In the genomic region with DNA sequence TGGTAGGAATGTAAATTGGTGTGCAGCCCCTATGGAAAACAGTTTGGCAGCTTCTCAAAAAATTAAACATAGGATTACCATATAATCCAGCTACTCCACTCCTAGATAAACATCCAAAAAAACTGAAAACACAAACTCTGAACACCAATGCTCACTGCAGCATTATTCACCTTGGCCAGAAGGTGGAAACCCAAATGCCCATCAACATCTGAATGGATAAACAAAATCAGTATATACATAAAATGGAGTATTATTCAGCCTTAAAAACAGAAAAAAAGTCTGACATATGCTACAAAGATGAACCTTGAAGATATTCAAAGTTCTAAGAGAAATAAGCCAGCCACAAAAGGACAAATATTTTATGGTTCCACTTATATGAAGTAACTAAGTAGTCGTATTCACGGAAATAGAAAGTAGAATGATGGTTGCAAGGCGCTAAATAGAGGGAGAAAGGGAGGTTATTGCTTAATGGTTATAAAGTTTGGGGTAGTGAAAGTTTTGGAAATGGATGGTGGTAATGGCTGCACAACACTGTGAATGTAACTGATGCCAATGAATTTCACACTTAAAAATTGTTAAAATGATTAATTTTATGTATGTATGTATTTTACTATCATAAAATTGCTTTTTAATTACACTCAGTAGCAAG, we compare ENCODE assay signal across 14 cellular contexts. TPM values are rescaled to one million over a fixed set of nuclear protein-coding genes. Genes with fewer than 3 reads are reported as not detected.
DNase-seq lines count a peak whose midpoint lies in the region; ATAC-seq and TF ChIP-seq lines count a peak whose summit lies in the region.
"Had no signal": no experiment of that assay in that cellular context is flagged by ENCODE, and none has a peak within 500 bp of the region (broad histone marks: within the 10 kb centered on the region; RNA-seq: fewer than 3 reads in every experiment).

No MANE protein-coding gene starts in this region.

- H3K27me3 ChIP-seq in MM.1S (replicated peaks; ENCODE audit: insufficient read depth, low read length) (no peaks in the 10 kb centered on the region), psoas muscle (ENCODE audit: insufficient read depth in 3 of 3, low read length in 2 of 3) (no peaks in the 10 kb centered on the region)
- H3K27me3 ChIP-seq: body of pancreas, uterus had no signal

- H4K20me1 ChIP-seq in MM.1S (ENCODE audit: insufficient read depth, low read length) = no peaks in the 10 kb centered on the region

- no peaks in the 10 kb centered on the region for H3K4me1 ChIP-seq in MM.1S (ENCODE audit: low read length)
- peaks cover 31% of the 10 kb centered on the region for H3K4me1 ChIP-seq in psoas muscle
- H3K4me1 ChIP-seq: uterus had no signal

- no peak overlapping the region for H3K27ac ChIP-seq in MM.1S (ENCODE audit: low read length)
- H3K27ac ChIP-seq in psoas muscle = no peak overlapping the region
- H3K27ac ChIP-seq: body of pancreas, uterus had no signal

- H3F3A ChIP-seq in MM.1S (ENCODE audit: insufficient read depth, low read length) = 0 out of 2 replicates have a peak, but pooled peaks cover 6% of the 10 kb centered on the region

- no peak overlapping the region for H3K9ac ChIP-seq in MM.1S (ENCODE audit: low read length)

- no peaks in the 10 kb centered on the region for H3K9me3 Mint-ChIP-seq in activated T-cell treated with anti-CD3 and anti-CD28 coated beads, Interleukin-2, amount 50 U/mL, for 72 hours
- no peaks in the 10 kb centered on the region for H3K9me3 Mint-ChIP-seq in activated naive CD8-positive, alpha-beta T cell (ENCODE audit: low read depth)

- H3K4me2 ChIP-seq in MM.1S (ENCODE audit: low read depth, low read length) = no peak overlapping the region

- no peaks in the 10 kb centered on the region for H3K9me2 ChIP-seq in MM.1S (replicated peaks; ENCODE audit: insufficient read depth, low read length)

- peak; percentile 17; the same call in 1 of the 2 replicates for TF ChIP-seq CTCF in MM.1S (IDR thresholded peaks at IDR 0.05; ENCODE audit: low read length)
- peak; percentile 6 for TF ChIP-seq CTCF in psoas muscle (IDR thresholded peaks at IDR 0.05)

- no peaks in the 10 kb centered on the region for H3K27me3 Mint-ChIP-seq in activated T-cell treated with anti-CD3 and anti-CD28 coated beads, Interleukin-2, amount 50 U/mL, for 72 hours (ENCODE audit: low read depth)
- no peaks in the 10 kb centered on the region for H3K27me3 Mint-ChIP-seq in activated naive CD8-positive, alpha-beta T cell

- peaks cover 6 to 28% of the 10 kb centered on the region in 2 donors for H3K36me3 Mint-ChIP-seq in activated T-cell treated with anti-CD3 and anti-CD28 coated beads, Interleukin-2, amount 50 U/mL, for 72 hours (ENCODE audit: insufficient read depth in 2 of 2)
- H3K36me3 Mint-ChIP-seq in activated naive CD8-positive, alpha-beta T cell = peaks cover 2% of the 10 kb centered on the region

- peak overlapping the region; percentile 52 for H3K27ac Mint-ChIP-seq in activated T-cell treated with anti-CD3 and anti-CD28 coated beads, Interleukin-2, amount 50 U/mL, for 72 hours
- peak overlapping the region; percentile 59 for H3K27ac Mint-ChIP-seq in activated naive CD8-positive, alpha-beta T cell

- no peak overlapping the region for H2AFZ ChIP-seq in MM.1S (ENCODE audit: low read length)

- 86 to 97% (median 92%) methylated on average over 3 of the region's 3 CpGs for WGBS in psoas muscle, 3 donors

- intact Hi-C loops in psoas muscle (cut with DNase I) = loop anchor here in 1 of 2 donors (10.0 kb wide), 1 partner anchor 834 kb away; the partner anchor contains the start of genes PSMB1 and TBP

- no peak overlapping the region for H3K4me3 ChIP-seq in MM.1S (ENCODE audit: low read length)
- no peak overlapping the region for H3K4me3 ChIP-seq in psoas muscle
- H3K4me3 ChIP-seq: body of pancreas, uterus had no signal

- H3K9me3 ChIP-seq in MM.1S (replicated peaks; ENCODE audit: insufficient read depth, low read length) (no peaks in the 10 kb centered on the region), psoas muscle (no peaks in the 10 kb centered on the region)
- H3K9me3 ChIP-seq: body of pancreas, uterus had no signal

- H3K4me3 Mint-ChIP-seq in activated T-cell treated with anti-CD3 and anti-CD28 coated beads, Interleukin-2, amount 50 U/mL, for 72 hours = peak overlapping the region in 1 of 2 donors; percentile 54
- no peak overlapping the region for H3K4me3 Mint-ChIP-seq in activated naive CD8-positive, alpha-beta T cell

- no peak for ATAC-seq in activated T-cell treated with anti-CD3 and anti-CD28 coated beads, Interleukin-2, amount 50 U/mL, for 72 hours (replicated peaks in 1 of 2)
- ATAC-seq in psoas muscle = no peak
- ATAC-seq: body of pancreas had no signal

- peaks cover 36% of the 10 kb centered on the region for H3K4me1 Mint-ChIP-seq in activated T-cell treated with anti-CD3 and anti-CD28 coated beads, Interleukin-2, amount 50 U/mL, for 72 hours (ENCODE audit: low read depth)
- H3K4me1 Mint-ChIP-seq in activated naive CD8-positive, alpha-beta T cell (ENCODE audit: low read depth) = peaks cover 49% of the 10 kb centered on the region

- peaks cover 45% of the 10 kb centered on the region for H3K79me2 ChIP-seq in MM.1S (ENCODE audit: low read length)

- H3K36me3 ChIP-seq in MM.1S (replicated peaks; ENCODE audit: insufficient read depth, low read length) = no peaks in the 10 kb centered on the region
- peaks cover 0 to 30% of the 10 kb centered on the region in 2 donors for H3K36me3 ChIP-seq in psoas muscle (ENCODE audit: insufficient read depth in 1 of 2, low read depth in 1 of 2)
- H3K36me3 ChIP-seq: uterus had no signal

- no peak for DNase-seq in activated T-cell treated with anti-CD3 and anti-CD28 coated beads, Interleukin-2, amount 50 U/mL, for 72 hours
- no peak for DNase-seq in activated T-cell treated with anti-CD3 and anti-CD28 coated beads, Interleukin-2, amount 50 U/mL, for 48 hours
- DNase-seq in MM.1S = no peak
- DNase-seq in psoas muscle = no peak
- DNase-seq in HCEC 1CT = no peak
- DNase-seq in iPS-NIHi11 (ENCODE audit: low spot score) = no peak
- no peak for DNase-seq in GM19240 (ENCODE audit: insufficient read length, low spot score)
- DNase-seq: activated CD8-positive, alpha-beta memory T cell treated with anti-CD3 and anti-CD28 coated beads, Interleukin-2, amount 50 U/mL, for 4 hours; body of pancreas; Kasumi-1; occipital lobe; stimulated activated CD4-positive, alpha-beta T cell treated with anti-CD3 and anti-CD28 coated beads, Interleukin-15, amount 100 ng/mL, for 24 hours; uterus had no signal

RNA-seq across cellular contexts. Expression of gene PHF10, which starts 4.0 kb away (rescaled TPM):
- total RNA-seq in activated T-cell treated with anti-CD3 and anti-CD28 coated beads, Interleukin-2, amount 50 U/mL, for 72 hours = 10 to 100 TPM; 87.7 to 95.8 TPM
- total RNA-seq in psoas muscle = 10 to 100 TPM; 47.1 to 59.8 (median 50.9) TPM
- polyA plus RNA-seq in psoas muscle = 10 to 100 TPM; 20.2 to 66.6 (median 29.4) TPM

RNA-seq across cellular contexts. Expression of gene C6orf120, which starts 18.4 kb away (rescaled TPM):
- total RNA-seq in activated T-cell treated with anti-CD3 and anti-CD28 coated beads, Interleukin-2, amount 50 U/mL, for 72 hours = 10 to 100 TPM; 13.3 to 14.4 TPM
- 10 to 100 TPM; 16.5 to 23.6 (median 20.0) TPM for total RNA-seq in psoas muscle
- 10 to 100 TPM in 2 of 3 donors, 1 to 10 TPM in 1; 9.2 to 42.1 (median 18.7) TPM for polyA plus RNA-seq in psoas muscle

RNA-seq across cellular contexts. Expression of gene WDR27, which starts 18.5 kb away (rescaled TPM):
- total RNA-seq in activated T-cell treated with anti-CD3 and anti-CD28 coated beads, Interleukin-2, amount 50 U/mL, for 72 hours = 10 to 100 TPM; 45.0 to 46.1 TPM
- total RNA-seq in psoas muscle = 10 to 100 TPM in 1 of 4 donors, 1 to 10 TPM in 3; 4.7 to 14.4 (median 5.8) TPM
- 1 to 10 TPM; 3.1 to 8.3 (median 5.5) TPM for polyA plus RNA-seq in psoas muscle

RNA-seq across cellular contexts. Expression of gene DYNLT2, which starts 31.0 kb away (rescaled TPM):
- total RNA-seq in activated T-cell treated with anti-CD3 and anti-CD28 coated beads, Interleukin-2, amount 50 U/mL, for 72 hours = 1 to 10 TPM; 1.7 to 2.7 TPM
- total RNA-seq in psoas muscle = 1 to 10 TPM in 2 of 4 donors, under 1 TPM in 2; 0.73 to 1.3 (median 0.90) TPM
- 1 to 10 TPM in 2 of 3 donors, under 1 TPM in 1; 0.93 to 2.8 (median 1.4) TPM for polyA plus RNA-seq in psoas muscle

RNA-seq across cellular contexts. Expression of gene ERMARD, which starts 31.1 kb away (rescaled TPM):
- total RNA-seq in activated T-cell treated with anti-CD3 and anti-CD28 coated beads, Interleukin-2, amount 50 U/mL, for 72 hours = 10 to 100 TPM; 30.5 to 37.9 TPM
- total RNA-seq in psoas muscle = 10 to 100 TPM in 3 of 4 donors, 1 to 10 TPM in 1; 9.4 to 11.8 (median 11.2) TPM
- 10 to 100 TPM in 2 of 3 donors, 1 to 10 TPM in 1; 7.9 to 13.3 (median 11.4) TPM for polyA plus RNA-seq in psoas muscle
